In genomic region chr4:3369781-3370660, GRCh38 we compare ENCODE assay signal across 7 cellular contexts.
DNase-seq lines count a peak whose midpoint lies in the region; ATAC-seq, FAIRE-seq and TF ChIP-seq lines count a peak whose summit lies in the region.

No MANE protein-coding gene starts in this region.

- peak overlapping the region; percentile 32 for H3K27ac Mint-ChIP-seq in activated naive CD8-positive, alpha-beta T cell treated with anti-CD3 and anti-CD28 coated beads, Interleukin-2, amount 50 U/mL, for 24 hours

- POLR2A ChIA-PET in GM10248 (lab: Yijun Ruan, JAX) = interaction anchor here (0.9 kb wide), 1 partner anchor 23 kb away, joined by 3 read pairs; no protein-coding TSS in a partner anchor

- H3K27me3 ChIP-seq in right atrium auricular region (no peaks in the 10 kb centered on the region), skeletal muscle tissue (ENCODE audit: control insufficient read depth in 3 of 3, insufficient read depth in 3 of 3, low read length in 3 of 3) (no peaks in the 10 kb centered on the region)

- no peaks in the 10 kb centered on the region for H3K9me3 ChIP-seq in right atrium auricular region
- H3K9me3 ChIP-seq in skeletal muscle tissue (ENCODE audit: control insufficient read depth in 3 of 3, low read length in 3 of 3) = no peaks in the 10 kb centered on the region

- no peak for TF ChIP-seq CTCF in GM10248 (IDR thresholded peaks at IDR 0.05; ENCODE audit: control extremely low read depth, extremely low read depth, low read depth, missing control alignments)
- TF ChIP-seq CTCF in right atrium auricular region (IDR thresholded peaks at IDR 0.05) = no peak
- TF ChIP-seq CTCF in D721Med (IDR thresholded peaks at IDR 0.05; ENCODE audit: insufficient read depth, missing control alignments) = no peak

- H3K4me1 ChIP-seq in right atrium auricular region (peaks cover 0 to 38% of the 10 kb centered on the region in 2 donors), skeletal muscle tissue (ENCODE audit: control insufficient read depth in 3 of 3, insufficient read depth in 3 of 3, low read length in 3 of 3) (peaks cover 18 to 27% (median 19%) of the 10 kb centered on the region in 3 donors)

- H3K4me3 Mint-ChIP-seq in activated naive CD8-positive, alpha-beta T cell treated with anti-CD3 and anti-CD28 coated beads, Interleukin-2, amount 50 U/mL, for 24 hours = peak overlapping the region; percentile 62

- H3K36me3 Mint-ChIP-seq in activated naive CD8-positive, alpha-beta T cell treated with anti-CD3 and anti-CD28 coated beads, Interleukin-2, amount 50 U/mL, for 24 hours (ENCODE audit: low read depth) = no peaks in the 10 kb centered on the region

- H3K4me3 ChIP-seq in right atrium auricular region (peak overlapping the region; percentile 11 to 44), skeletal muscle tissue (ENCODE audit: low read length in 3 of 3) (peak overlapping the region; percentile 64 to 78 (median 66))

- no peaks in the 10 kb centered on the region for H3K9me3 Mint-ChIP-seq in activated naive CD8-positive, alpha-beta T cell treated with anti-CD3 and anti-CD28 coated beads, Interleukin-2, amount 50 U/mL, for 24 hours

- CTCF ChIA-PET in GM10248 (lab: Yijun Ruan, JAX) = interaction anchor here (1.2 to 2.0 kb wide), 9 partner anchors 10 to 111 kb away, joined by 3 to 14 read pairs (median 4); no protein-coding TSS in a partner anchor

- H3K27me3 Mint-ChIP-seq in activated naive CD8-positive, alpha-beta T cell treated with anti-CD3 and anti-CD28 coated beads, Interleukin-2, amount 50 U/mL, for 24 hours = peaks cover 25% of the 10 kb centered on the region

- H3K27ac ChIP-seq in right atrium auricular region (peak overlapping the region; percentile 44 to 46), skeletal muscle tissue (ENCODE audit: low read depth, low read length) (peak overlapping the region; percentile 47)

- no peak for FAIRE-seq in D721Med (lab: Jason Lieb, UNC)

- ATAC-seq in activated naive CD8-positive, alpha-beta T cell treated with anti-CD3 and anti-CD28 coated beads, Interleukin-2, amount 50 U/mL, for 24 hours = peak; percentile 68
- ATAC-seq in HG02852 (IDR thresholded peaks at IDR 0.05; ENCODE audit: unreplicated experiment) = no peak

- H3K9ac ChIP-seq in skeletal muscle tissue (ENCODE audit: low read depth in 1 of 3, low read length in 3 of 3) = peak overlapping the region; percentile 50 to 69 (median 55)

- peaks cover 24% of the 10 kb centered on the region for H3K4me1 Mint-ChIP-seq in activated naive CD8-positive, alpha-beta T cell treated with anti-CD3 and anti-CD28 coated beads, Interleukin-2, amount 50 U/mL, for 24 hours

- peak; percentile 38 for DNase-seq in GM10248 (ENCODE audit: extremely low spot score)
- peak; percentile 16 for DNase-seq in NCI-H1092 (lab: John Stamatoyannopoulos, UW)
- peak; percentile 27 for DNase-seq in activated naive CD8-positive, alpha-beta T cell treated with anti-CD3 and anti-CD28 coated beads, Interleukin-2, amount 50 U/mL, for 24 hours
- DNase-seq in right atrium auricular region (ENCODE audit: low spot score) = peak; percentile 69
- DNase-seq in D721Med (ENCODE audit: insufficient read length, low spot score) = no peak

- no peaks in the 10 kb centered on the region for H3K36me3 ChIP-seq in right atrium auricular region
- no peaks in the 10 kb centered on the region for H3K36me3 ChIP-seq in skeletal muscle tissue (ENCODE audit: control insufficient read depth in 3 of 3, insufficient read depth in 3 of 3, low read length in 3 of 3)
